In the genomic region with DNA sequence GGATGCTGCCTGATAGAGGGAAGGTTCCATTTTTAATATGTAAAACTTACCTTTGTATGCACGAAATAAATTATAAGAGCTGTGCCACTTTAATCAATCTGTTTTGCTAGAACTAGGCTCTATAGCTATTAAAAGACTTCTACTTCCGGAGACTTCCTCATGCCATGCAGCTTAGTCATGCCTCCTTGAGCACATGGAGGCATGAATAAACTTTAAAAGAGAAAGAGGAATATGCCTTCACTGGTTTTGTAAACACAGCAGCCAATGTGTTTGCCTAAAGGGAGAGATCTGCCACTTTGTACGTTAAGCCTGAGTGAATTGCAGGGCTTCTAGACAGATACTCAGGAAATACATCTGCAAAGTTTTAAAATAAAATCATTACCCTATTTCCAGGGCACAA, we compare ENCODE assay signal across 9 cellular contexts.
DNase-seq lines count a peak whose midpoint lies in the region; ATAC-seq and TF ChIP-seq lines count a peak whose summit lies in the region.
"Had no signal": no experiment of that assay in that cellular context is flagged by ENCODE, and none has a peak within 500 bp of the region (broad histone marks: within the 10 kb centered on the region; RNA-seq: fewer than 3 reads in every experiment).

No MANE protein-coding gene starts in this region.

- 25% methylated on average over 3 of the region's 3 CpGs for WGBS in esophagus muscularis mucosa

- no peaks in the 10 kb centered on the region for H3K9me3 ChIP-seq in HUES48 (ENCODE audit: control insufficient read depth, insufficient read depth, low read length)
- H3K9me3 ChIP-seq in esophagus muscularis mucosa: no peaks in the 10 kb centered on the region

- no peaks in the 10 kb centered on the region for H3K27me3 Mint-ChIP-seq in activated B cell treated with CpG ODN at 0.5 μM for 24 hours
- H3K27me3 Mint-ChIP-seq: effector memory CD8-positive, alpha-beta T cell had no signal

- peaks cover 15% of the 10 kb centered on the region for H3K4me1 Mint-ChIP-seq in activated B cell treated with CpG ODN at 0.5 μM for 24 hours

- no peak for TF ChIP-seq EP300 in esophagus muscularis mucosa (IDR thresholded peaks at IDR 0.05)

- CTCF ChIA-PET in activated B cell treated with CpG ODN at 0.5 μM for 24 hours (lab: Charles Lee): no interaction called here

- no peak for TF ChIP-seq CTCF in 22Rv1 (IDR thresholded peaks at IDR 0.05)
- TF ChIP-seq CTCF in activated B cell treated with CpG ODN at 0.5 μM for 24 hours (IDR thresholded peaks at IDR 0.05): no peak
- no peak for TF ChIP-seq CTCF in esophagus muscularis mucosa (IDR thresholded peaks at IDR 0.05)

- no peak overlapping the region for H3K27ac Mint-ChIP-seq in activated B cell treated with CpG ODN at 0.5 μM for 24 hours
- H3K27ac Mint-ChIP-seq: effector memory CD8-positive, alpha-beta T cell had no signal

- no peaks in the 10 kb centered on the region for H3K9me3 Mint-ChIP-seq in activated B cell treated with CpG ODN at 0.5 μM for 24 hours

- peak overlapping the region; percentile 21 for H3K4me3 Mint-ChIP-seq in activated B cell treated with CpG ODN at 0.5 μM for 24 hours
- H3K4me3 Mint-ChIP-seq: effector memory CD8-positive, alpha-beta T cell had no signal

- peak overlapping the region; percentile 37; the same call in 1 of the 2 replicates for H3K9ac ChIP-seq in HUES48 (ENCODE audit: low read depth, low read length)

- no peak for DNase-seq in activated B cell treated with CpG ODN at 0.5 μM for 24 hours
- peak; percentile 84 for DNase-seq in kidney glomerular epithelial cell (lab: John Stamatoyannopoulos, UW)
- no peak for DNase-seq in esophagus muscularis mucosa (ENCODE audit: extremely low spot score)
- DNase-seq in activated naive CD4-positive, alpha-beta T cell treated with anti-CD3 and anti-CD28 coated beads, Interleukin-2, amount 50 U/mL, for 16 hours: no peak
- DNase-seq: effector memory CD8-positive, alpha-beta T cell had no signal

- H3K4me3 ChIP-seq in HUES48 (ENCODE audit: low read depth, low read length) (no peak overlapping the region), esophagus muscularis mucosa (peak overlapping the region in 1 of 4 donors; percentile 16)

- POLR2A ChIA-PET in activated B cell treated with CpG ODN at 0.5 μM for 24 hours (lab: Charles Lee): no interaction called here

- H3K36me3 ChIP-seq in HUES48 (ENCODE audit: control insufficient read depth, insufficient read depth, low read length) (no peaks in the 10 kb centered on the region), esophagus muscularis mucosa (no peaks in the 10 kb centered on the region)

- H3K27me3 ChIP-seq in HUES48 (ENCODE audit: control insufficient read depth, insufficient read depth, low read length) (no peaks in the 10 kb centered on the region), esophagus muscularis mucosa (no peaks in the 10 kb centered on the region)

- ATAC-seq in activated B cell treated with CpG ODN at 0.5 μM for 24 hours (ENCODE audit: low read depth) (no peak), GM21515 (IDR thresholded peaks at IDR 0.05; ENCODE audit: unreplicated experiment) (no peak), GM21390 (IDR thresholded peaks at IDR 0.05; ENCODE audit: unreplicated experiment) (no peak)
- ATAC-seq: effector memory CD8-positive, alpha-beta T cell had no signal

- intact Hi-C loops in activated B cell treated with CpG ODN at 0.5 μM for 24 hours (cut with micrococcal nuclease) (no loop called here), esophagus muscularis mucosa (cut with DNase I) (no loop called here)

- TF ChIP-seq POLR2A in esophagus muscularis mucosa (IDR thresholded peaks at IDR 0.05; ENCODE audit: low read depth): no peak

- 0 out of 2 replicates have a peak overlapping the region, but pooled peaks have one; percentile 1 for H3K27ac ChIP-seq in 22Rv1
- peak overlapping the region; percentile 80 for H3K27ac ChIP-seq in HUES48 (ENCODE audit: low read depth, low read length)
- H3K27ac ChIP-seq in esophagus muscularis mucosa (replicated peaks in 1 of 4): no peak overlapping the region

- no peaks in the 10 kb centered on the region for H3K36me3 Mint-ChIP-seq in activated B cell treated with CpG ODN at 0.5 μM for 24 hours (ENCODE audit: low read depth)

- H3K4me1 ChIP-seq in HUES48 (ENCODE audit: control insufficient read depth, insufficient read depth, low read length) (peaks cover 14% of the 10 kb centered on the region), esophagus muscularis mucosa (peaks cover 0 to 17% (median 11%) of the 10 kb centered on the region in 4 donors)

Comparison
In these comparisons a context has a peak if more than half of its experiments do, and no peak if none do; other contexts are left out.
1. H3K27ac ChIP-seq: peak in 22Rv1 (single experiment) and HUES48 (single experiment); none in esophagus muscularis mucosa (0 of 4).